ENCODE assay signal across 2 cellular contexts in the genomic region with DNA sequence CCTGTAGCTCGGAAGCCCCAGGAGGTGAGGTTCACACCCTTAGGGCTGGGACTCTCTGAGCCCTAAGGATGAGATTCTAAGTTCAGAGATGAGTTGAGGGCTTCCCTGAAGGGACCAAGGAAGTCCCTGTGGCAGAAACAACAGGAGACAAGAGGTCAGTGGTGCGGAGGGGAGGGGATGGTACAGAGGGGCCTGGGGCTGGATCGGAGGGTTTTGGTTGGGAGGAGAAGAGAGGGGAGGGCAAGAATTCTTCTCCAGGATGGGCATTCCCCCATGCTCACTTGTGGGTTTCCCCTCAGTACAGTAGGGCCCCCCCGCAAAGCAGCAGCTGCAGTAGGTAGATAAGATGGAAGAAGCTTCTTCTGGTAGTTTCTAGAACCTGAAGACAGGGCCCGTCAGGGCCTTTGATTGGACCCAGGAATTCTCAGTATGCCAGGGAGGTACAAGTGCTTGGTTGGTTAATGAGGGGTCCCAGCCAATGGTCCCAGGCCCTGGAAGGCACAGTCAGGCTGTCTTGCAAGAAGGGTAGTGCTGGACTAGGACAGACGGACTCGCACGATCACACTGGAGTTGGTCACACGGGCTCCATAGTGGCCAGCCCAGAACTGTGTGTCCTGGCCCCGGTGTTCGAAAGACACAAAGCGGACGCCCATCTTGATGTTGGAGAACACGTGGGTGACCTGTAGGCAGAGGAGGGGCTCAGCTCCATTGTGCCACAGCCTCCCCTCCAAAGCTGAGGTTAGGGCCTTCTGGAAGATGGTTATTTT.
TF ChIP-seq lines count a peak whose summit lies in the region.

No MANE protein-coding gene starts in this region.

TF ChIP-seq in K562, 482 proteins besides CTCF, POLR2A, EP300 and RAD21 (continues in another document):
- TF ChIP-seq ZFPM2 (CRISPR knock-in tag; IDR thresholded peaks at IDR 0.05) (no peak), ZNF766 (CRISPR knock-in tag; conservative IDR thresholded peaks at IDR 0.05) (no peak), ZNF324 (CRISPR knock-in tag; IDR thresholded peaks at IDR 0.05) (no peak), CHD2 (IDR thresholded peaks at IDR 0.05; ENCODE audit: low read depth, low read length) (no peak), TCF3 (CRISPR knock-in tag; IDR thresholded peaks at IDR 0.05) (peak; percentile 90), ZNF165 (CRISPR knock-in tag; IDR thresholded peaks at IDR 0.05; ENCODE audit: borderline replicate concordance) (no peak), IFI16 (CRISPR knock-in tag; IDR thresholded peaks at IDR 0.05) (no peak), PTRF (tag; IDR thresholded peaks at IDR 0.05) (no peak)
- TF ChIP-seq, protein P1, sequence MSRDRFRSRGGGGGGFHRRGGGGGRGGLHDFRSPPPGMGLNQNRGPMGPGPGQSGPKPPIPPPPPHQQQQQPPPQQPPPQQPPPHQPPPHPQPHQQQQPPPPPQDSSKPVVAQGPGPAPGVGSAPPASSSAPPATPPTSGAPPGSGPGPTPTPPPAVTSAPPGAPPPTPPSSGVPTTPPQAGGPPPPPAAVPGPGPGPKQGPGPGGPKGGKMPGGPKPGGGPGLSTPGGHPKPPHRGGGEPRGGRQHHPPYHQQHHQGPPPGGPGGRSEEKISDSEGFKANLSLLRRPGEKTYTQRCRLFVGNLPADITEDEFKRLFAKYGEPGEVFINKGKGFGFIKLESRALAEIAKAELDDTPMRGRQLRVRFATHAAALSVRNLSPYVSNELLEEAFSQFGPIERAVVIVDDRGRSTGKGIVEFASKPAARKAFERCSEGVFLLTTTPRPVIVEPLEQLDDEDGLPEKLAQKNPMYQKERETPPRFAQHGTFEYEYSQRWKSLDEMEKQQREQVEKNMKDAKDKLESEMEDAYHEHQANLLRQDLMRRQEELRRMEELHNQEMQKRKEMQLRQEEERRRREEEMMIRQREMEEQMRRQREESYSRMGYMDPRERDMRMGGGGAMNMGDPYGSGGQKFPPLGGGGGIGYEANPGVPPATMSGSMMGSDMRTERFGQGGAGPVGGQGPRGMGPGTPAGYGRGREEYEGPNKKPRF (IDR thresholded peaks at IDR 0.05; ENCODE audit: low read depth, low read length): no peak
- TF ChIP-seq, protein P2, sequence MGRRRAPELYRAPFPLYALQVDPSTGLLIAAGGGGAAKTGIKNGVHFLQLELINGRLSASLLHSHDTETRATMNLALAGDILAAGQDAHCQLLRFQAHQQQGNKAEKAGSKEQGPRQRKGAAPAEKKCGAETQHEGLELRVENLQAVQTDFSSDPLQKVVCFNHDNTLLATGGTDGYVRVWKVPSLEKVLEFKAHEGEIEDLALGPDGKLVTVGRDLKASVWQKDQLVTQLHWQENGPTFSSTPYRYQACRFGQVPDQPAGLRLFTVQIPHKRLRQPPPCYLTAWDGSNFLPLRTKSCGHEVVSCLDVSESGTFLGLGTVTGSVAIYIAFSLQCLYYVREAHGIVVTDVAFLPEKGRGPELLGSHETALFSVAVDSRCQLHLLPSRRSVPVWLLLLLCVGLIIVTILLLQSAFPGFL (CRISPR knock-in tag; IDR thresholded peaks at IDR 0.05): no peak
- TF ChIP-seq, protein P3, sequence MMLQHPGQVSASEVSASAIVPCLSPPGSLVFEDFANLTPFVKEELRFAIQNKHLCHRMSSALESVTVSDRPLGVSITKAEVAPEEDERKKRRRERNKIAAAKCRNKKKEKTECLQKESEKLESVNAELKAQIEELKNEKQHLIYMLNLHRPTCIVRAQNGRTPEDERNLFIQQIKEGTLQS (IDR thresholded peaks at IDR 0.05): no peak
- TF ChIP-seq, protein P3 (CRISPR knock-in tag; conservative IDR thresholded peaks at IDR 0.05): no peak

TF ChIP-seq in GM12891, 5 proteins besides CTCF, POLR2A, EP300 and RAD21:
- TF ChIP-seq POU2F2 (IDR thresholded peaks at IDR 0.05; ENCODE audit: low read depth, low read length) (no peak), PAX5 (IDR thresholded peaks at IDR 0.05; ENCODE audit: insufficient read depth, low read length, severe bottlenecking) (no peak), POLR2AphosphoS5 (IDR thresholded peaks at IDR 0.05; ENCODE audit: low read depth, low read length) (no peak), SPI1 (IDR thresholded peaks at IDR 0.05; ENCODE audit: low read depth, low read length) (no peak), TAF1 (IDR thresholded peaks at IDR 0.05; ENCODE audit: low read depth, low read length) (no peak)
